In genomic region chr6:167683028-167683862, GRCh38 we compare ENCODE assay signal across 7 cellular contexts.
A peak's percentile ranks its signal among the peaks of the same experiment; 100 is the strongest.
DNase-seq lines count a peak whose midpoint lies in the region; ATAC-seq and TF ChIP-seq lines count a peak whose summit lies in the region.

No MANE protein-coding gene starts in this region.

- no peaks in the 10 kb centered on the region; the same call in 1 of the 2 replicates for H3K9me3 ChIP-seq in SJSA1 (replicated peaks)
- H3K9me3 ChIP-seq in uterus = no peaks in the 10 kb centered on the region

- peaks cover 19% of the 10 kb centered on the region for H3K4me1 ChIP-seq in SJSA1 (replicated peaks)
- peaks cover 0 to 8% of the 10 kb centered on the region in 2 donors for H3K4me1 ChIP-seq in uterus

- peak; percentile 76 to 77 for DNase-seq in SJSA1 (ENCODE audit: low read depth in 1 of 2, low spot score in 2 of 2)
- DNase-seq in fibroblast of pulmonary artery (ENCODE audit: low read depth) = peak; percentile 97
- DNase-seq in mucosa of gallbladder (ENCODE audit: low spot score) = peak; percentile 91
- peak; percentile 65 to 74 for DNase-seq in uterus
- DNase-seq in NCI-H1436 (lab: John Stamatoyannopoulos, UW) = no peak
- DNase-seq in activated effector memory CD4-positive, alpha-beta T cell treated with Interleukin-2 at 50 U/mL for 16 hours = no peak

- no peak for TF ChIP-seq POLR2A in uterus (IDR thresholded peaks at IDR 0.05)

- H3K27me3 ChIP-seq in SJSA1 (replicated peaks) (no peaks in the 10 kb centered on the region), uterus (no peaks in the 10 kb centered on the region)

- peak overlapping the region; percentile 68 for H3K27ac ChIP-seq in SJSA1
- peak overlapping the region; percentile 68 to 74 for H3K27ac ChIP-seq in uterus

- no peak for TF ChIP-seq CTCF in fibroblast of pulmonary artery (IDR thresholded peaks at IDR 0.05; ENCODE audit: low read length, missing control alignments)
- TF ChIP-seq CTCF in uterus (IDR thresholded peaks at IDR 0.05) = no peak

- H3K4me3 ChIP-seq in SJSA1 = no peak overlapping the region
- no peak overlapping the region for H3K4me3 ChIP-seq in fibroblast of pulmonary artery (replicated peaks; ENCODE audit: low read depth, low read length)
- H3K4me3 ChIP-seq in uterus = no peak overlapping the region

- H3K36me3 ChIP-seq in SJSA1 (no peaks in the 10 kb centered on the region), uterus (no peaks in the 10 kb centered on the region)

- intact Hi-C loops in uterus (cut with DNase I; ENCODE audit: low total_unique reads) = no loop called here

- ATAC-seq in GM18870 (IDR thresholded peaks at IDR 0.05; ENCODE audit: unreplicated experiment) = no peak

Comparison
In these comparisons a context has a peak if more than half of its experiments do, and no peak if none do; other contexts are left out.
1. DNase-seq: peak in SJSA1 (2 of 2), fibroblast of pulmonary artery (single experiment), mucosa of gallbladder (single experiment) and uterus (2 of 2); none in NCI-H1436 (single experiment) and activated effector memory CD4-positive, alpha-beta T cell treated with Interleukin-2 at 50 U/mL for 16 hours (single experiment).